8 cellular contexts compared by ENCODE assay signal in the genomic region with DNA sequence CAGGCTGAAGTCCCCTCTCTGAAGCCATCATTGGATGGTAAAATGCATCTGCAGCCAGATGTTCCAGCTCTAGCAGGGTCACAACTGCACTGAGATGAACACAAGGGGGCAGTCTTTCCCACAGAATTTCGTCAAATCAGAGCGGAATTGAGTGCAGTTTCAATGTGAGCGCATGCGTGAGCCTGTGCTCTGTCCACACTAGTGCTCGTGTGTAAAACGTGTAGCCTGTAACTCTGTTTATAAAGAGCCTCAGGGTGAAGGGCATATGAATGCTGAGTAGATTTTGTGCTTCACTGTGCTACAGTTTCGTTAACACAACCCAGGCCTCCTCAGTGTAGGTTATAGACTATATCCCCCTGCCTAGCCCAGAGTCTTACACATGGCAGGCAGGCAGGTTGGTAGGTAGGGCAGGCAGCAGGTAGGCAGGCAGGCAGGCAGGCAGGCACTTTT.
DNase-seq lines count a peak whose midpoint lies in the region; ATAC-seq and TF ChIP-seq lines count a peak whose summit lies in the region.

No MANE protein-coding gene starts in this region.

- no peaks in the 10 kb centered on the region for H3F3A ChIP-seq in PC-3 (ENCODE audit: low read length, unreplicated experiment)

- H3K4me3 ChIP-seq in PC-3 (ENCODE audit: low read length) = peak overlapping the region; percentile 55
- H3K4me3 ChIP-seq in fibroblast of the aortic adventitia (ENCODE audit: low read depth, low read length) = no peak overlapping the region
- no peak overlapping the region for H3K4me3 ChIP-seq in thoracic aorta

- H3K4me2 ChIP-seq in PC-3 (ENCODE audit: low read length) = peak overlapping the region; percentile 78

- H3K9me3 Mint-ChIP-seq in activated T-cell treated with anti-CD3 and anti-CD28 coated beads, Interleukin-2, amount 50 U/mL, for 4 hours = no peaks in the 10 kb centered on the region

- H3K4me1 ChIP-seq in PC-3 (ENCODE audit: insufficient read depth, low read length) = no peaks in the 10 kb centered on the region
- H3K4me1 ChIP-seq in thoracic aorta (ENCODE audit: control insufficient read depth in 1 of 2, low read depth in 2 of 2) = no peaks in the 10 kb centered on the region

- peak; percentile 98 for ATAC-seq in GM21390 (IDR thresholded peaks at IDR 0.05; ENCODE audit: unreplicated experiment)
- ATAC-seq in PC-3 = peak; percentile 98
- ATAC-seq in activated T-cell treated with anti-CD3 and anti-CD28 coated beads, Interleukin-2, amount 50 U/mL, for 4 hours = peak; percentile 99 to 100
- ATAC-seq in thoracic aorta (ENCODE audit: insufficient number of reproducible peaks, low FRiP score, low read depth) = peak; percentile 95

- peak; percentile 81 for TF ChIP-seq CTCF in PC-3 (conservative IDR thresholded peaks at IDR 0.05; ENCODE audit: low read depth, low read length)
- TF ChIP-seq CTCF in fibroblast of the aortic adventitia (IDR thresholded peaks at IDR 0.05; ENCODE audit: insufficient read depth, low read length) = peak; percentile 80
- peak; percentile 83 for TF ChIP-seq CTCF in thoracic aorta (IDR thresholded peaks at IDR 0.05)

- no peaks in the 10 kb centered on the region for H3K9me2 ChIP-seq in PC-3 (replicated peaks; ENCODE audit: low read length)

- H3K36me3 ChIP-seq in PC-3 (ENCODE audit: low read depth, low read length) (no peaks in the 10 kb centered on the region), thoracic aorta (no peaks in the 10 kb centered on the region)

- CTCF ChIA-PET in PC-3 (lab: Charles Lee) = no interaction called here

- no peak overlapping the region for H3K9ac ChIP-seq in PC-3 (ENCODE audit: low read length)

- H2AFZ ChIP-seq in PC-3 (ENCODE audit: low read length) = peak overlapping the region; percentile 76

- no peaks in the 10 kb centered on the region for H4K20me1 ChIP-seq in PC-3 (ENCODE audit: low read length)

- POLR2A ChIA-PET in PC-3 (lab: Charles Lee; ENCODE audit: unreplicated experiment) = no interaction called here

- H3K27me3 Mint-ChIP-seq in activated T-cell treated with anti-CD3 and anti-CD28 coated beads, Interleukin-2, amount 50 U/mL, for 4 hours (ENCODE audit: low read depth) = peaks cover 11% of the 10 kb centered on the region

- no peaks in the 10 kb centered on the region for H3K9me3 ChIP-seq in PC-3 (ENCODE audit: low read length)
- no peaks in the 10 kb centered on the region for H3K9me3 ChIP-seq in thoracic aorta

- DNase-seq in DMS79 (lab: John Stamatoyannopoulos, UW) (peak; percentile 8), HT-29 (ENCODE audit: low spot score) (peak; percentile 99), PC-3 (peak; percentile 89), fibroblast of the aortic adventitia (ENCODE audit: low read depth) (peak; percentile 89), nucleus accumbens (lab: John Stamatoyannopoulos, UW) (peak in 47 of 56 donors; percentile 5 to 80 (median 38)), thoracic aorta (ENCODE audit: low spot score) (no peak)
- DNase-seq in activated T-cell treated with anti-CD3 and anti-CD28 coated beads, Interleukin-2, amount 50 U/mL, for 4 hours = peak; percentile 65

- no peaks in the 10 kb centered on the region for H3K36me3 Mint-ChIP-seq in activated T-cell treated with anti-CD3 and anti-CD28 coated beads, Interleukin-2, amount 50 U/mL, for 4 hours (ENCODE audit: insufficient read depth)

- no peak overlapping the region for H3K27ac ChIP-seq in PC-3 (ENCODE audit: low read length)
- H3K27ac ChIP-seq in thoracic aorta = no peak overlapping the region

- no peaks in the 10 kb centered on the region for H3K79me2 ChIP-seq in PC-3 (ENCODE audit: low read length)

- peak overlapping the region; percentile 29 for H3K4me3 Mint-ChIP-seq in activated T-cell treated with anti-CD3 and anti-CD28 coated beads, Interleukin-2, amount 50 U/mL, for 4 hours

- H3K27me3 ChIP-seq in PC-3 (ENCODE audit: low read length) (no peaks in the 10 kb centered on the region), thoracic aorta (replicated peaks; ENCODE audit: insufficient read depth) (no peaks in the 10 kb centered on the region)

- intact Hi-C loops in PC-3 (cut with micrococcal nuclease) = no loop called here

- no TSS peak for BruUV-seq in PC-3 (replicated peaks; lab: Mats Ljungman, UMichigan)

- H3K4me1 Mint-ChIP-seq in activated T-cell treated with anti-CD3 and anti-CD28 coated beads, Interleukin-2, amount 50 U/mL, for 4 hours (ENCODE audit: low read depth) = no peaks in the 10 kb centered on the region
